38 cellular contexts compared by ENCODE assay signal in genomic region chr4:113851816-113852215, GRCh38.
"Had no signal": no experiment of that assay in that cellular context is flagged by ENCODE, and none has a peak within 500 bp of the region (broad histone marks: within the 10 kb centered on the region; RNA-seq: fewer than 3 reads in every experiment).

No MANE protein-coding gene starts in this region.

- DNase-seq: activated B cell treated with CpG ODN at 0.5 μM for 24 hours; activated CD4-positive, alpha-beta memory T cell treated with anti-CD3 and anti-CD28 coated beads, Interleukin-2, amount 10 ng/mL, durations not matched to agents 7 days and 5 days; activated CD4-positive, alpha-beta T cell treated with anti-CD3 and anti-CD28 coated beads for 4 hours; activated CD4-positive, alpha-beta T cell treated with anti-CD3 and anti-CD28 coated beads, Interleukin-2, amount 50 U/mL, for 1 hour; activated CD4-positive, CD25-positive, alpha-beta regulatory T cell treated with anti-CD3 and anti-CD28 coated beads, Interleukin-2, amount 50 U/mL, for 72 hours; activated CD8-positive, alpha-beta memory T cell treated with anti-CD3 and anti-CD28 coated beads for 24 hours; activated CD8-positive, alpha-beta memory T cell treated with anti-CD3 and anti-CD28 coated beads, Interleukin-2, amount 10 ng/mL, durations not matched to agents 7 days and 5 days; activated CD8-positive, alpha-beta memory T cell treated with anti-CD3 and anti-CD28 coated beads, Interleukin-2, amount 50 U/mL, for 48 hours; activated effector memory CD4-positive, alpha-beta T cell treated with anti-CD3 and anti-CD28 coated beads, Interleukin-2, amount 50 U/mL, for 16 hours; activated naive CD4-positive, alpha-beta T cell; activated naive CD4-positive, alpha-beta T cell treated with anti-CD3 and anti-CD28 coated beads, Interleukin-2, amount 50 U/mL, for 16 hours; activated naive CD8-positive, alpha-beta T cell treated with anti-CD3 and anti-CD28 coated beads for 36 hours; activated T-cell treated with anti-CD3 and anti-CD28 coated beads, Interleukin-2, amount 50 U/mL, for 1 hour; activated T-cell treated with anti-CD3 and anti-CD28 coated beads, Interleukin-2, amount 50 U/mL, for 72 hours; amygdala; cerebellar nuclear complex; Kasumi-1; KG1; MG63; NCI-H1105; NCI-H1436; NCI-H1694; NCI-H1930; NCI-H2081 treated with DMSO at 0.1 percent for 48 hours; NCI-H226; NCI-H446 treated with DMSO at 0.1 percent for 48 hours; NCI-H524; NCI-H82; PC-9; Right ventricle myocardium superior; SW 1271; T-helper 1 cell; T-helper 2 cell; T-helper 9 cell had no signal

- H2AFZ ChIP-seq: PC-9 had no signal

- ATAC-seq: activated CD8-positive, alpha-beta memory T cell treated with anti-CD3 and anti-CD28 coated beads, Interleukin-2, amount 10 ng/mL, durations not matched to agents 7 days and 5 days; activated T-cell treated with anti-CD3 and anti-CD28 coated beads, Interleukin-2, amount 50 U/mL, for 72 hours; activated T-helper 17 cell treated with anti-CD3 and anti-CD28 coated beads, Interleukin-2, amount 50 U/mL, for 72 hours; SK-N-SH treated with all-trans-retinoic acid at 6 μM for 48 hours had no signal

- H3K36me3 ChIP-seq: ascending aorta, MG63 had no signal

- H3K27ac ChIP-seq: ascending aorta, PC-9, VCaP had no signal

- H3K4me3 ChIP-seq: ascending aorta, MG63, PC-9 had no signal

- H3K27me3 ChIP-seq: ascending aorta, MG63 had no signal

- H3K4me2 ChIP-seq: PC-9 had no signal

- H3K9me3 ChIP-seq: ascending aorta, MG63 had no signal

- H3K4me1 ChIP-seq: ascending aorta had no signal
